17 cellular contexts compared by ENCODE assay signal in genomic region chr9:136044207-136044970, GRCh38. TPM values are rescaled to one million over a fixed set of nuclear protein-coding genes. Genes with fewer than 3 reads are reported as not detected.
A peak's percentile ranks its signal among the peaks of the same experiment; 100 is the strongest.
DNase-seq lines count a peak whose midpoint lies in the region; ATAC-seq and TF ChIP-seq lines count a peak whose summit lies in the region.
"Had no signal": no experiment of that assay in that cellular context is flagged by ENCODE, and none has a peak within 500 bp of the region (broad histone marks: within the 10 kb centered on the region; RNA-seq: fewer than 3 reads in every experiment).

No MANE protein-coding gene starts in this region.

- DNase-seq in Right ventricle myocardium inferior (ENCODE audit: missing footprints) (peak; percentile 35), left ventricle myocardium superior (no peak), endodermal cell (peak; percentile 29), tibial artery (peak; percentile 14 to 37), mesothelial cell of epicardium (ENCODE audit: low spot score in 2 of 2, unreplicated experiment in 2 of 2) (no peak), PC-9 (no peak), AG20443 (ENCODE audit: low spot score) (no peak)
- DNase-seq: CD8-positive, alpha-beta memory T cell; HFFc6; MM.1S; NCI-H1092; NCI-H146; NCI-H2081; NCI-H446 treated with DMSO at 0.1 percent for 48 hours; Right ventricle myocardium superior had no signal

- H3K4me3 ChIP-seq in endodermal cell (ENCODE audit: low read length) (no peak overlapping the region), neutrophil (ENCODE audit: low read depth in 1 of 2, low read length in 1 of 2) (peak overlapping the region; percentile 73 to 83), tibial artery (no peak overlapping the region), PC-9 (no peak overlapping the region)
- H3K4me3 ChIP-seq: Peyer's patch had no signal

- intact Hi-C loops in Right ventricle myocardium inferior (cut with DNase I) = no loop called here
- intact Hi-C loops in left ventricle myocardium superior (cut with micrococcal nuclease) = no loop called here
- intact Hi-C loops in tibial artery (cut with DNase I; ENCODE audit: low total_unique reads) = no loop called here
- intact Hi-C loops in PC-9 (cut with micrococcal nuclease; ENCODE audit: unreplicated experiment) = no loop called here

- H3K4me1 ChIP-seq in endodermal cell (ENCODE audit: control insufficient read depth, insufficient read depth, low read length) (no peaks in the 10 kb centered on the region), neutrophil (ENCODE audit: control insufficient read depth in 1 of 2, insufficient read depth in 1 of 2, low read depth in 1 of 2, low read length in 1 of 2) (peaks cover 80 to 85% of the 10 kb centered on the region in 2 experiments), tibial artery (peaks cover 0 to 22% (median 1%) of the 10 kb centered on the region in 4 donors), PC-9 (replicated peaks; ENCODE audit: insufficient read depth) (no peaks in the 10 kb centered on the region)
- H3K4me1 ChIP-seq: Peyer's patch had no signal

- no TSS peak for BruUV-seq in PC-9 (replicated peaks; lab: Mats Ljungman, UMichigan)

- no peak overlapping the region for H3K9ac ChIP-seq in endodermal cell (ENCODE audit: extremely low read depth, low read length, poor library complexity, severe bottlenecking)

- H3K27ac Mint-ChIP-seq in endodermal cell = no peak overlapping the region
- no peak overlapping the region for H3K27ac Mint-ChIP-seq in mesothelial cell of epicardium
- H3K27ac Mint-ChIP-seq: HFFc6 had no signal

- peaks cover 3% of the 10 kb centered on the region for H3K4me1 Mint-ChIP-seq in endodermal cell
- peaks cover 1% of the 10 kb centered on the region for H3K4me1 Mint-ChIP-seq in mesothelial cell of epicardium

- peaks cover 7% of the 10 kb centered on the region for H3K9me3 Mint-ChIP-seq in endodermal cell
- H3K9me3 Mint-ChIP-seq in mesothelial cell of epicardium = peaks cover 5% of the 10 kb centered on the region

- CTCF ChIA-PET in PC-9 (lab: Charles Lee) = no interaction called here

- WGBS in endodermal cell (ENCODE audit: insufficient coverage in 1 of 2, insufficient read length in 1 of 2), 2 experiments = 94 to 98% methylated on average over 10 to 25 of the region's 25 CpGs

- H3K36me3 Mint-ChIP-seq in endodermal cell (ENCODE audit: low read depth) = peaks cover 12% of the 10 kb centered on the region
- peaks cover 16% of the 10 kb centered on the region for H3K36me3 Mint-ChIP-seq in mesothelial cell of epicardium

- no peaks in the 10 kb centered on the region for H3K9me2 ChIP-seq in PC-9 (ENCODE audit: insufficient read depth)

- POLR2A ChIA-PET in PC-9 (lab: Charles Lee; ENCODE audit: unreplicated experiment) = no interaction called here

- H3K27me3 ChIP-seq in endodermal cell (ENCODE audit: control insufficient read depth, insufficient read depth, low read length, poor library complexity, severe bottlenecking) (no peaks in the 10 kb centered on the region), neutrophil (no peaks in the 10 kb centered on the region), tibial artery (no peaks in the 10 kb centered on the region), PC-9 (ENCODE audit: insufficient read depth, low read depth) (no peaks in the 10 kb centered on the region)
- H3K27me3 ChIP-seq: Peyer's patch had no signal

- no peaks in the 10 kb centered on the region for H3K36me3 ChIP-seq in endodermal cell (ENCODE audit: control insufficient read depth, insufficient read depth, low read length)
- peaks cover 33% of the 10 kb centered on the region for H3K36me3 ChIP-seq in neutrophil
- peaks cover 8 to 72% (median 55%) of the 10 kb centered on the region in 3 donors for H3K36me3 ChIP-seq in tibial artery
- H3K36me3 ChIP-seq in PC-9 (ENCODE audit: low read depth) = no peaks in the 10 kb centered on the region

- TF ChIP-seq CTCF in endodermal cell (conservative IDR thresholded peaks at IDR 0.05) (no peak), neutrophil (IDR thresholded peaks at IDR 0.05) (no peak), tibial artery (IDR thresholded peaks at IDR 0.05) (no peak), mesothelial cell of epicardium (IDR thresholded peaks at IDR 0.05; ENCODE audit: unreplicated experiment) (no peak), PC-9 (conservative IDR thresholded peaks at IDR 0.05) (no peak)

- H3K4me3 Mint-ChIP-seq in endodermal cell = no peak overlapping the region
- H3K4me3 Mint-ChIP-seq in mesothelial cell of epicardium = no peak overlapping the region
- H3K4me3 Mint-ChIP-seq: CD8-positive, alpha-beta memory T cell; HFFc6 had no signal

- H3K27me3 Mint-ChIP-seq in endodermal cell (ENCODE audit: insufficient read depth) (no peaks in the 10 kb centered on the region), mesothelial cell of epicardium (ENCODE audit: low read depth) (no peaks in the 10 kb centered on the region)
- H3K27me3 Mint-ChIP-seq: CD8-positive, alpha-beta memory T cell had no signal

- H3K79me2 ChIP-seq in PC-9 (ENCODE audit: low read depth) = no peaks in the 10 kb centered on the region

- ATAC-seq in Right ventricle myocardium inferior (no peak), left ventricle myocardium superior (no peak)

- H4K20me1 ChIP-seq in PC-9 (ENCODE audit: insufficient read depth) = no peaks in the 10 kb centered on the region; the same call in 1 of the 2 replicates

- no peak overlapping the region for H2AFZ ChIP-seq in PC-9

- H3K27ac ChIP-seq in endodermal cell (ENCODE audit: low read depth, low read length) (no peak overlapping the region), neutrophil (peak overlapping the region; percentile 98), tibial artery (no peak overlapping the region), PC-9 (no peak overlapping the region)
- H3K27ac ChIP-seq: Peyer's patch had no signal

- no peak overlapping the region for H3K4me2 ChIP-seq in PC-9

- H3K9me3 ChIP-seq in endodermal cell (ENCODE audit: control insufficient read depth, low read length) (peaks cover 5% of the 10 kb centered on the region), neutrophil (no peaks in the 10 kb centered on the region), tibial artery (peaks cover 0 to 9% (median 3%) of the 10 kb centered on the region in 3 donors), PC-9 (ENCODE audit: insufficient read depth, low read depth) (no peaks in the 10 kb centered on the region)
- H3K9me3 ChIP-seq: Peyer's patch had no signal

- H3F3A ChIP-seq in PC-9 (ENCODE audit: insufficient read depth, low read depth) = no peaks in the 10 kb centered on the region

RNA-seq across cellular contexts. Expression of gene NACC2, which starts 50.7 kb away (rescaled TPM):
- 37.0 TPM for total RNA-seq in Right ventricle myocardium inferior
- total RNA-seq in left ventricle myocardium superior = 39.1 TPM
- total RNA-seq in endodermal cell = 10 to 100 TPM; 12.4 to 16.7 TPM
- 6.4 TPM for polyA plus RNA-seq in endodermal cell (2013, experiment 1 of 2)
- 6.8 TPM for polyA plus RNA-seq in endodermal cell (2013, experiment 2 of 2)
- total RNA-seq in mesothelial cell of epicardium = 18.4 to 20.0 TPM (median 19.1 TPM) in 3 replicates
- total RNA-seq in PC-9 (2021) = 22.4 and 23.8 TPM in 2 replicates

Comparison
In these comparisons a context has a peak if more than half of its experiments do, and no peak if none do; other contexts are left out.
1. DNase-seq: peak in Right ventricle myocardium inferior (single experiment), endodermal cell (single experiment) and tibial artery (2 of 2); none in left ventricle myocardium superior (single experiment), mesothelial cell of epicardium (0 of 2), PC-9 (0 of 2) and AG20443 (single experiment).
2. H3K4me3 ChIP-seq: peak in neutrophil (2 of 2); none in endodermal cell (single experiment), tibial artery (0 of 2) and PC-9 (single experiment).